ENCODE assay signal across 8 cellular contexts in genomic region chr16:89764711-89765201, GRCh38. TPM values are rescaled to one million over a fixed set of nuclear protein-coding genes. Genes with fewer than 3 reads are reported as not detected.
A peak's percentile ranks its signal among the peaks of the same experiment; 100 is the strongest.
DNase-seq lines count a peak whose midpoint lies in the region; ATAC-seq, FAIRE-seq and TF ChIP-seq lines count a peak whose summit lies in the region.

No MANE protein-coding gene starts in this region.

- WGBS in body of pancreas, 2 donors: 70 to 87% methylated on average over 9 to 18 of the region's 18 CpGs
- 86 to 91% methylated on average over 18 of the region's 18 CpGs for WGBS in pancreas, 2 donors
- WGBS in smooth muscle cell (ENCODE audit: low lambda C conversion rate): 92% methylated on average over 18 of the region's 18 CpGs

- no peaks in the 10 kb centered on the region for H3K4me1 ChIP-seq in body of pancreas
- H3K4me1 ChIP-seq in pancreas: no peaks in the 10 kb centered on the region
- H3K4me1 ChIP-seq in smooth muscle cell (ENCODE audit: low read depth): no peaks in the 10 kb centered on the region

- peak; percentile 83 for ATAC-seq in GM21825 (IDR thresholded peaks at IDR 0.05; ENCODE audit: unreplicated experiment)
- no peak for ATAC-seq in body of pancreas
- ATAC-seq in pancreas: peak in 3 of 4 donors; percentile 34 to 85 (median 78)

- no peak overlapping the region for H3K9ac ChIP-seq in smooth muscle cell (ENCODE audit: low read depth)

- TF ChIP-seq POLR2A in GM15510 (IDR thresholded peaks at IDR 0.05; ENCODE audit: borderline replicate concordance, extremely low read depth, insufficient read length) (peak; percentile 34), NB4 (IDR thresholded peaks at IDR 0.05; ENCODE audit: extremely low read depth, insufficient read length) (peak; percentile 56), body of pancreas (IDR thresholded peaks at IDR 0.05) (peak in 1 of 3 donors; percentile 39)

- intact Hi-C loops in body of pancreas (cut with DNase I): no loop called here
- intact Hi-C loops in pancreas (cut with DNase I): no loop called here

- no peak for TF ChIP-seq CTCF in NB4 (IDR thresholded peaks at IDR 0.05; ENCODE audit: low read depth, low read length)
- no peak for TF ChIP-seq CTCF in body of pancreas (IDR thresholded peaks at IDR 0.05)
- no peak for TF ChIP-seq CTCF in pancreas (IDR thresholded peaks at IDR 0.05)
- TF ChIP-seq CTCF in smooth muscle cell (IDR thresholded peaks at IDR 0.05; ENCODE audit: borderline replicate concordance, insufficient read depth, poor library complexity, severe bottlenecking): no peak

- H3K4me2 ChIP-seq in smooth muscle cell: no peak overlapping the region

- H3F3A ChIP-seq in smooth muscle cell (ENCODE audit: low read depth): no peaks in the 10 kb centered on the region

- H2AFZ ChIP-seq in smooth muscle cell (ENCODE audit: low read depth): no peak overlapping the region

- H3K9me3 ChIP-seq in body of pancreas (no peaks in the 10 kb centered on the region), pancreas (no peaks in the 10 kb centered on the region), smooth muscle cell (replicated peaks; ENCODE audit: low read depth) (no peaks in the 10 kb centered on the region)

- H3K27me3 ChIP-seq in body of pancreas (no peaks in the 10 kb centered on the region), pancreas (no peaks in the 10 kb centered on the region), smooth muscle cell (ENCODE audit: low read depth) (no peaks in the 10 kb centered on the region)

- peak; percentile 98 for DNase-seq in NB4 (ENCODE audit: low read depth)
- DNase-seq in body of pancreas: peak in 3 of 4 donors; percentile 21 to 73 (median 22)
- peak in 1 of 6 donors; percentile 36 for DNase-seq in pancreas
- no peak for DNase-seq in hepatic stellate cell (ENCODE audit: low spot score)
- DNase-seq in NCI-H345 (lab: John Stamatoyannopoulos, UW): no peak
- no peak for DNase-seq in smooth muscle cell (lab: John Stamatoyannopoulos, UW; ENCODE audit: unreplicated experiment)

- H3K36me3 ChIP-seq in body of pancreas (replicated peaks in 1 of 2; ENCODE audit: insufficient read depth in 1 of 2, low read depth in 2 of 2) (no peaks in the 10 kb centered on the region), pancreas (no peaks in the 10 kb centered on the region), smooth muscle cell (ENCODE audit: low read depth) (no peaks in the 10 kb centered on the region)

- H3K79me2 ChIP-seq in smooth muscle cell (ENCODE audit: low read depth): no peaks in the 10 kb centered on the region

- peak overlapping the region in 1 of 4 donors; percentile 45 for H3K27ac ChIP-seq in body of pancreas
- H3K27ac ChIP-seq in pancreas: peak overlapping the region in 2 of 4 donors; percentile 28 to 52
- H3K27ac ChIP-seq in smooth muscle cell (ENCODE audit: low read depth): no peak overlapping the region

- H3K4me3 ChIP-seq in NB4 (ENCODE audit: low read depth, low read length) (peak overlapping the region; percentile 66), body of pancreas (no peak overlapping the region), pancreas (no peak overlapping the region), smooth muscle cell (no peak overlapping the region)

- FAIRE-seq in pancreas (lab: Jason Lieb, UNC): no peak

- H4K20me1 ChIP-seq in smooth muscle cell (ENCODE audit: low read depth): no peaks in the 10 kb centered on the region

RNA-seq across cellular contexts. Expression of gene ZNF276, which starts 43.4 kb away (rescaled TPM):
- total RNA-seq in body of pancreas (10 to 100 TPM; 20.8 to 41.2 TPM), pancreas (10 to 100 TPM in 4 of 6 donors, 1 to 10 TPM in 2; 7.9 to 18.7 (median 10.7) TPM), smooth muscle cell (5.3 and 8.0 TPM in 2 replicates)
- polyA plus RNA-seq in pancreas (10 to 100 TPM; 29.1 to 49.3 TPM), smooth muscle cell (11.0 and 11.7 TPM in 2 replicates)

RNA-seq across cellular contexts. Expression of gene VPS9D1, which starts 44.1 kb away (rescaled TPM):
- 10 to 100 TPM in 1 of 2 donors, 1 to 10 TPM in 1; 3.6 to 24.7 TPM for total RNA-seq in body of pancreas
- total RNA-seq in pancreas: 1 to 10 TPM; 3.9 to 7.5 (median 5.6) TPM
- polyA plus RNA-seq in pancreas: 10 to 100 TPM; 27.3 to 30.1 TPM
- 6.7 and 10.6 TPM in 2 replicates for total RNA-seq in smooth muscle cell
- 13.0 and 15.7 TPM in 2 replicates for polyA plus RNA-seq in smooth muscle cell

RNA-seq across cellular contexts. Expression of gene FANCA, which starts 51.7 kb away (rescaled TPM):
- total RNA-seq in body of pancreas: 1 to 10 TPM; 2.1 to 4.6 TPM
- 1 to 10 TPM in 5 of 6 donors, under 1 TPM in 1; 0.51 to 3.0 (median 2.1) TPM for total RNA-seq in pancreas
- polyA plus RNA-seq in pancreas: 1 to 10 TPM; 3.7 to 5.7 TPM
- total RNA-seq in smooth muscle cell: 6.0 and 17.7 TPM in 2 replicates
- polyA plus RNA-seq in smooth muscle cell: 13.1 and 16.7 TPM in 2 replicates

Comparison
In these comparisons a context has a peak if more than half of its experiments do, and no peak if none do; other contexts are left out.
1. DNase-seq: peak in NB4 (single experiment) and body of pancreas (3 of 4); none in hepatic stellate cell (single experiment), NCI-H345 (single experiment) and smooth muscle cell (single experiment).